In genomic region chr18:47413327-47413726, GRCh38 we compare ENCODE assay signal across 28 cellular contexts.
DNase-seq lines count a peak whose midpoint lies in the region; ATAC-seq and TF ChIP-seq lines count a peak whose summit lies in the region.
"Had no signal": no experiment of that assay in that cellular context is flagged by ENCODE, and none has a peak within 500 bp of the region (broad histone marks: within the 10 kb centered on the region; RNA-seq: fewer than 3 reads in every experiment).

No MANE protein-coding gene starts in this region.

- no peaks in the 10 kb centered on the region for H3K36me3 ChIP-seq in body of pancreas (replicated peaks in 1 of 2; ENCODE audit: insufficient read depth in 1 of 2, low read depth in 2 of 2)
- H3K36me3 ChIP-seq in stomach = no peaks in the 10 kb centered on the region
- no peaks in the 10 kb centered on the region for H3K36me3 ChIP-seq in colonic mucosa
- H3K36me3 ChIP-seq: BE2C, gastrocnemius medialis, Peyer's patch, spleen had no signal

- no peak overlapping the region for H3K4me3 Mint-ChIP-seq in stimulated activated memory B cell treated with anti-CD40 and anti-IgM and Interleukin-4, amounts not matched to agents 10 μg/mL and 1 μg/mL and 100 μg/mL, for 72 hours
- H3K4me3 Mint-ChIP-seq: activated naive CD4-positive, alpha-beta T cell treated with anti-CD3 and anti-CD28 coated beads, Interleukin-2, amount 50 U/mL, for 24 hours; activated T-helper 1 cell treated with anti-CD3 and anti-CD28 coated beads, Interleukin-12 subunit alpha, Interleukin-12 subunit beta, Interleukin-2, Interleukin-4 antibody, amounts not matched to agents 30 ng/mL and 10 ng/mL and 1 ng/mL, durations not matched to agents 14 hours and 24 hours and 36 hours; T-helper 17 cell; type B pancreatic cell had no signal

- H3K4me3 ChIP-seq in body of pancreas (no peak overlapping the region), stomach (no peak overlapping the region), colonic mucosa (no peak overlapping the region)
- H3K4me3 ChIP-seq: gastrocnemius medialis, GM23248, Peyer's patch, SK-N-MC, spleen had no signal

- no peak for TF ChIP-seq CTCF in body of pancreas (IDR thresholded peaks at IDR 0.05)
- no peak for TF ChIP-seq CTCF in stomach (IDR thresholded peaks at IDR 0.05)
- TF ChIP-seq CTCF in colonic mucosa (IDR thresholded peaks at IDR 0.05) = no peak

- TF ChIP-seq EP300 in Ishikawa (IDR thresholded peaks at IDR 0.05; ENCODE audit: borderline replicate concordance) (no peak), stomach (IDR thresholded peaks at IDR 0.05) (no peak)

- no peak for TF ChIP-seq RAD21 in Ishikawa (IDR thresholded peaks at IDR 0.05; ENCODE audit: low read depth)

- no peak for TF ChIP-seq POLR2A in body of pancreas (IDR thresholded peaks at IDR 0.05)
- TF ChIP-seq POLR2A in stomach (IDR thresholded peaks at IDR 0.05) = no peak

- H3K27me3 Mint-ChIP-seq in stimulated activated memory B cell treated with anti-CD40 and anti-IgM and Interleukin-4, amounts not matched to agents 10 μg/mL and 1 μg/mL and 100 μg/mL, for 72 hours = peaks cover 64% of the 10 kb centered on the region

- no peaks in the 10 kb centered on the region for H3K36me3 Mint-ChIP-seq in stimulated activated memory B cell treated with anti-CD40 and anti-IgM and Interleukin-4, amounts not matched to agents 10 μg/mL and 1 μg/mL and 100 μg/mL, for 72 hours
- H3K36me3 Mint-ChIP-seq: activated naive CD4-positive, alpha-beta T cell treated with anti-CD3 and anti-CD28 coated beads, Interleukin-2, amount 50 U/mL, for 24 hours; type B pancreatic cell had no signal

- no peak overlapping the region for H3K9ac ChIP-seq in colonic mucosa (ENCODE audit: low read depth in 2 of 2, low read length in 2 of 2)
- H3K9ac ChIP-seq: GM23248 had no signal

- H3K9me3 ChIP-seq in body of pancreas (no peaks in the 10 kb centered on the region), stomach (no peaks in the 10 kb centered on the region), colonic mucosa (no peaks in the 10 kb centered on the region)
- H3K9me3 ChIP-seq: BE2C, gastrocnemius medialis, Peyer's patch, spleen had no signal

- H3K4me1 ChIP-seq in body of pancreas = no peaks in the 10 kb centered on the region
- no peaks in the 10 kb centered on the region for H3K4me1 ChIP-seq in stomach
- H3K4me1 ChIP-seq in colonic mucosa = no peaks in the 10 kb centered on the region
- H3K4me1 ChIP-seq: BE2C, gastrocnemius medialis, Peyer's patch, spleen had no signal

- H3K4me1 Mint-ChIP-seq in stimulated activated memory B cell treated with anti-CD40 and anti-IgM and Interleukin-4, amounts not matched to agents 10 μg/mL and 1 μg/mL and 100 μg/mL, for 72 hours = peaks cover 8% of the 10 kb centered on the region
- H3K4me1 Mint-ChIP-seq: activated naive CD4-positive, alpha-beta T cell treated with anti-CD3 and anti-CD28 coated beads, Interleukin-2, amount 50 U/mL, for 24 hours; T-helper 17 cell had no signal

- no peak overlapping the region for H3K27ac Mint-ChIP-seq in stimulated activated memory B cell treated with anti-CD40 and anti-IgM and Interleukin-4, amounts not matched to agents 10 μg/mL and 1 μg/mL and 100 μg/mL, for 72 hours
- H3K27ac Mint-ChIP-seq: activated naive CD4-positive, alpha-beta T cell treated with anti-CD3 and anti-CD28 coated beads, Interleukin-2, amount 50 U/mL, for 24 hours; activated T-helper 1 cell treated with anti-CD3 and anti-CD28 coated beads, Interleukin-12 subunit alpha, Interleukin-12 subunit beta, Interleukin-2, Interleukin-4 antibody, amounts not matched to agents 30 ng/mL and 10 ng/mL and 1 ng/mL, durations not matched to agents 14 hours and 24 hours and 36 hours; T-helper 17 cell; type B pancreatic cell had no signal

- H3K27ac ChIP-seq in body of pancreas (no peak overlapping the region), stomach (no peak overlapping the region), colonic mucosa (no peak overlapping the region)
- H3K27ac ChIP-seq: gastrocnemius medialis, GM23248, HL-60, Peyer's patch, SK-N-MC, spleen had no signal

- intact Hi-C loops in body of pancreas (cut with DNase I) = no loop called here
- intact Hi-C loops in stomach (cut with DNase I; ENCODE audit: low total_unique reads) = no loop called here
- intact Hi-C loops in colonic mucosa (cut with DNase I) = no loop called here

- DNase-seq in NCI-H2029 (lab: John Stamatoyannopoulos, UW) = peak; percentile 6
- no peak for DNase-seq in NCI-H2029 treated with DMSO at 0.1 percent for 48 hours (lab: John Stamatoyannopoulos, UW)
- peak; percentile 53 to 77 (median 70) for DNase-seq in body of pancreas
- peak; percentile 40 for DNase-seq in stomach
- no peak for DNase-seq in LoVo (ENCODE audit: low spot score)
- no peak for DNase-seq in colonic mucosa
- DNase-seq: activated CD4-positive, alpha-beta T cell treated with anti-CD3 and anti-CD28 coated beads, Interleukin-2, amount 50 U/mL, for 1 hour; aorta; BE2C; effector memory CD4-positive, alpha-beta T cell; gastrocnemius medialis; GM23248; mesenchymal stem cell; NCI-H1930; nucleus accumbens; Peyer's patch; retina; spleen; stimulated activated CD4-positive, alpha-beta T cell treated with anti-CD3 and anti-CD28 coated beads, Interleukin-4, amount 100 ng/mL, for 1 hour; stimulated activated naive CD8-positive, alpha-beta T cell treated with anti-CD3 and anti-CD28 coated beads, Interleukin-15, Interleukin-2, amounts not matched to agents 100 U/mL and 50 U/mL, for 24 hours; T-helper 17 cell had no signal

- peak; percentile 79 for ATAC-seq in body of pancreas
- no peak for ATAC-seq in stimulated activated memory B cell treated with anti-CD40 and anti-IgM and Interleukin-4, amounts not matched to agents 10 μg/mL and 1 μg/mL and 100 μg/mL, for 72 hours
- ATAC-seq: gastrocnemius medialis; stimulated activated naive CD8-positive, alpha-beta T cell treated with anti-CD3 and anti-CD28 coated beads, Interleukin-15, Interleukin-2, amounts not matched to agents 100 U/mL and 50 U/mL, for 24 hours; T-helper 17 cell had no signal

- H3K27me3 ChIP-seq in body of pancreas = no peaks in the 10 kb centered on the region
- H3K27me3 ChIP-seq in stomach = peaks cover 0 to 27% (median 4%) of the 10 kb centered on the region in 3 donors
- H3K27me3 ChIP-seq in colonic mucosa = no peaks in the 10 kb centered on the region
- H3K27me3 ChIP-seq: BE2C, Peyer's patch had no signal

- WGBS in body of pancreas, 2 donors = 4 to 15% methylated on average over 2 of the region's 2 CpGs
- WGBS in stomach, 5 donors = 8 to 33% (median 24%) methylated on average over 2 of the region's 2 CpGs

- H3K9me3 Mint-ChIP-seq in stimulated activated memory B cell treated with anti-CD40 and anti-IgM and Interleukin-4, amounts not matched to agents 10 μg/mL and 1 μg/mL and 100 μg/mL, for 72 hours = no peaks in the 10 kb centered on the region
- H3K9me3 Mint-ChIP-seq: activated naive CD4-positive, alpha-beta T cell treated with anti-CD3 and anti-CD28 coated beads, Interleukin-2, amount 50 U/mL, for 24 hours; activated T-helper 1 cell treated with anti-CD3 and anti-CD28 coated beads, Interleukin-12 subunit alpha, Interleukin-12 subunit beta, Interleukin-2, Interleukin-4 antibody, amounts not matched to agents 30 ng/mL and 10 ng/mL and 1 ng/mL, durations not matched to agents 14 hours and 24 hours and 36 hours; type B pancreatic cell had no signal

TF ChIP-seq in Ishikawa, 13 proteins besides CTCF, POLR2A, EP300 and RAD21:
- TF ChIP-seq YY1 (IDR thresholded peaks at IDR 0.05; ENCODE audit: low read depth) (no peak), NFIC (IDR thresholded peaks at IDR 0.05) (peak; percentile 43; the same call in 1 of the 2 replicates)

Comparison
In these comparisons a context has a peak if more than half of its experiments do, and no peak if none do; other contexts are left out.
1. DNase-seq: peak in NCI-H2029 (single experiment), body of pancreas (4 of 4) and stomach (single experiment); none in NCI-H2029 treated with DMSO at 0.1 percent for 48 hours (single experiment), LoVo (single experiment) and colonic mucosa (single experiment).